8 cellular contexts compared by ENCODE assay signal in genomic region chr5:79237735-79238560, GRCh38.
DNase-seq lines count a peak whose midpoint lies in the region; ATAC-seq and TF ChIP-seq lines count a peak whose summit lies in the region.

No MANE protein-coding gene starts in this region.

- no peaks in the 10 kb centered on the region for H3K4me1 ChIP-seq in muscle layer of colon (ENCODE audit: insufficient read depth, low read length)

- peak overlapping the region; percentile 91 for H3K9ac ChIP-seq in muscle layer of colon (ENCODE audit: low read length)

- TF ChIP-seq CTCF in GM10266 (IDR thresholded peaks at IDR 0.05; ENCODE audit: control insufficient read depth, insufficient read depth, low read depth, missing control alignments): no peak

- DNase-seq in Kasumi-1 (lab: John Stamatoyannopoulos, UW): peak; percentile 58 to 68
- DNase-seq in central memory CD4-positive, alpha-beta T cell: peak; percentile 13
- DNase-seq in GM10266 (ENCODE audit: extremely low spot score): no peak

- H3K4me3 ChIP-seq in GM08714 (ENCODE audit: low read length): peak overlapping the region; percentile 78
- H3K4me3 ChIP-seq in muscle layer of colon (ENCODE audit: low read depth in 1 of 2, low read length in 2 of 2): peak overlapping the region; percentile 97 to 98

- no peaks in the 10 kb centered on the region for H3K36me3 ChIP-seq in muscle layer of colon (ENCODE audit: insufficient read depth, low read length)

- ATAC-seq in GM19328 (IDR thresholded peaks at IDR 0.05; ENCODE audit: unreplicated experiment): no peak
- ATAC-seq in HG03175 (IDR thresholded peaks at IDR 0.05; ENCODE audit: unreplicated experiment): no peak
- no peak for ATAC-seq in GM21447 (IDR thresholded peaks at IDR 0.05; ENCODE audit: unreplicated experiment)

- H3K27me3 ChIP-seq in muscle layer of colon (ENCODE audit: control insufficient read depth in 1 of 2, insufficient read depth in 2 of 2, low read length in 2 of 2): no peaks in the 10 kb centered on the region

- H3K27ac ChIP-seq in muscle layer of colon (ENCODE audit: low read depth, low read length): peak overlapping the region; percentile 97

- no peaks in the 10 kb centered on the region for H3K9me3 ChIP-seq in muscle layer of colon (ENCODE audit: low read length)
